In the genomic region with DNA sequence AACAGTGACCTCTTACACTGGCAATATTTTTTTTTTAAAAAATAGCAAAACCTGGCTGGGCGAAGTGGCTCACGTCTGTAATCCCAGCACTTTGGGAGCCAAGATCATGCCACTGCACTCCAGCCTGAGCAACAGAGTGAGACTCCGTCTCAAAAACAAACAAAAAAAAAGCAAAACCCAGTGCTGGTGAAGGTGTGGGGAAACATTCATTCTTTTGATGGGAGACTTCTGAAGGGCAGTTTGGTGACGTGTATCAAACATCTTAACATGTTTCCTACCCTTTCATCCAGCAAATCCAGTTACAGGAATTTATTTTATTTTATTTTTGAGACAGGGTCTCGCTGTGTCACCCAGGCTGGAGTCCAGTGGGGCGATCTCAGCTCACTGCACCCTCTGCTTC, we compare ENCODE assay signal across 2 cellular contexts.
A peak's percentile ranks its signal among the peaks of the same experiment; 100 is the strongest.
TF ChIP-seq lines count a peak whose summit lies in the region.

No MANE protein-coding gene starts in this region.

TF ChIP-seq in HepG2, 621 proteins besides CTCF, POLR2A, EP300 and RAD21:
- TF ChIP-seq TCF7 (IDR thresholded peaks at IDR 0.05; ENCODE audit: low read depth) (peak; percentile 11; the same call in 1 of the 2 replicates), ZKSCAN1 (IDR thresholded peaks at IDR 0.05; ENCODE audit: low read length) (peak; percentile 28; the same call in 1 of the 2 replicates), XBP1 (CRISPR knock-in tag; IDR thresholded peaks at IDR 0.05) (no peak), ZNF30 (CRISPR knock-in tag; IDR thresholded peaks at IDR 0.05) (no peak), TBX2 (CRISPR knock-in tag; IDR thresholded peaks at IDR 0.05; ENCODE audit: borderline replicate concordance) (0 out of 2 replicates have a peak, but pooled peaks have one; percentile 26), TBX3 (IDR thresholded peaks at IDR 0.05; ENCODE audit: borderline replicate concordance) (no peak)
- TF ChIP-seq, protein P1, sequence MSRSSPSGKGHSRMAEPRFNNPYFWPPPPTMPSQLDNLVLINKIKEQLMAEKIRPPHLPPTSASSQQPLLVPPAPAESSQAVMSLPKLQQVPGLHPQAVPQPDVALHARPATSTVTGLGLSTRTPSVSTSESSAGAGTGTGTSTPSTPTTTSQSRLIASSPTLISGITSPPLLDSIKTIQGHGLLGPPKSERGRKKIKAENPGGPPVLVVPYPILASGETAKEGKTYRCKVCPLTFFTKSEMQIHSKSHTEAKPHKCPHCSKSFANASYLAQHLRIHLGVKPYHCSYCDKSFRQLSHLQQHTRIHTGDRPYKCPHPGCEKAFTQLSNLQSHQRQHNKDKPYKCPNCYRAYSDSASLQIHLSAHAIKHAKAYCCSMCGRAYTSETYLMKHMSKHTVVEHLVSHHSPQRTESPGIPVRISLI (CRISPR knock-in tag; IDR thresholded peaks at IDR 0.05; ENCODE audit: borderline replicate concordance): peak; percentile 34; the same call in 1 of the 2 replicates
- TF ChIP-seq, protein P2, sequence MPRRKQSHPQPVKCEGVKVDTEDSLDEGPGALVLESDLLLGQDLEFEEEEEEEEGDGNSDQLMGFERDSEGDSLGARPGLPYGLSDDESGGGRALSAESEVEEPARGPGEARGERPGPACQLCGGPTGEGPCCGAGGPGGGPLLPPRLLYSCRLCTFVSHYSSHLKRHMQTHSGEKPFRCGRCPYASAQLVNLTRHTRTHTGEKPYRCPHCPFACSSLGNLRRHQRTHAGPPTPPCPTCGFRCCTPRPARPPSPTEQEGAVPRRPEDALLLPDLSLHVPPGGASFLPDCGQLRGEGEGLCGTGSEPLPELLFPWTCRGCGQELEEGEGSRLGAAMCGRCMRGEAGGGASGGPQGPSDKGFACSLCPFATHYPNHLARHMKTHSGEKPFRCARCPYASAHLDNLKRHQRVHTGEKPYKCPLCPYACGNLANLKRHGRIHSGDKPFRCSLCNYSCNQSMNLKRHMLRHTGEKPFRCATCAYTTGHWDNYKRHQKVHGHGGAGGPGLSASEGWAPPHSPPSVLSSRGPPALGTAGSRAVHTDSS (CRISPR knock-in tag; conservative IDR thresholded peaks at IDR 0.05): no peak

TF ChIP-seq in K562, 482 proteins besides CTCF, POLR2A, EP300 and RAD21:
- TF ChIP-seq RBM25 (IDR thresholded peaks at IDR 0.05; ENCODE audit: low read depth, low read length, severe bottlenecking) (peak; percentile 92), ZNF431 (CRISPR knock-in tag; IDR thresholded peaks at IDR 0.05) (no peak), SMARCA5 (IDR thresholded peaks at IDR 0.05) (peak; percentile 47; the same call in 1 of the 2 replicates), NCOA2 (IDR thresholded peaks at IDR 0.05; ENCODE audit: partially characterized antibody in 2 of 2) (no peak)
